ENCODE assay signal across 25 cellular contexts in the genomic region with DNA sequence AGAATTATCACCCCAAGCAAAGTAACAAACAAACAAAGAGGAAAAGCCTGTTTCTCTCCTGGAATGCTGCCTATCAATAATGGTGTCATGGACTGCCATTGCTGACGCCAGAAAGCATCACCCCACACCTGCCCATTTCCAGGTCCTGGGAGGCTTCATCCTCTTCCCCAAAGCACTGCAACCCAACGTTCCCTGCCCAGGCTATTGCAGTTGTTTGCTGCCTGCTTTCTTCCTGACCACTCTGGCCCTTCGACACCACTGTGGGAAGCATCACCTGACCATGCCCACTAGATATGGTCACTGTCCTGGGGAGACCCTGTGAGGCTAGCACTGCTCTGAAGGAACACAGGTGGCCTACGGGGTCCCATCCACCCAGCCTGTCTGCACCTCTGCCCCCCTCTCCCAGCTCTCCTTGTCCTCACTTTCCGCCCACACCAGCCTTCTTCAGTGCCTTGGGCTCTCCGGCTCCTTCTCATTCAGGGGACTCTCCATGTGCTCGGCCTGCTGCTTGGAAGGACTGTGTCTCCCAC.
DNase-seq lines count a peak whose midpoint lies in the region; ATAC-seq, FAIRE-seq and TF ChIP-seq lines count a peak whose summit lies in the region.
"Had no signal": no experiment of that assay in that cellular context is flagged by ENCODE, and none has a peak within 500 bp of the region (broad histone marks: within the 10 kb centered on the region; RNA-seq: fewer than 3 reads in every experiment).

No MANE protein-coding gene starts in this region.

- H4K20me1 ChIP-seq in BLaER1 (no peaks in the 10 kb centered on the region), Karpas-422 (ENCODE audit: insufficient read depth, low read depth, low read length) (no peaks in the 10 kb centered on the region)

- H3K36me3 Mint-ChIP-seq in osteocyte (ENCODE audit: unreplicated experiment) = no peaks in the 10 kb centered on the region
- H3K36me3 Mint-ChIP-seq: CD4-positive, alpha-beta memory T cell had no signal

- H3K9me3 Mint-ChIP-seq in osteocyte (ENCODE audit: unreplicated experiment) = peaks cover 50% of the 10 kb centered on the region

- H3K27ac ChIP-seq in BLaER1 (no peak overlapping the region), Karpas-422 (ENCODE audit: low read length) (no peak overlapping the region), kidney (ENCODE audit: low read depth in 2 of 2, low read length in 2 of 2) (no peak overlapping the region)
- H3K27ac ChIP-seq: A549, GM23248 had no signal

- no peak overlapping the region for H3K4me3 Mint-ChIP-seq in osteocyte (ENCODE audit: unreplicated experiment)
- H3K4me3 Mint-ChIP-seq: CD4-positive, alpha-beta memory T cell had no signal

- no peak overlapping the region for H2AFZ ChIP-seq in Karpas-422 (ENCODE audit: low read length)
- H2AFZ ChIP-seq: GM23248 had no signal

- H3K9ac ChIP-seq in BLaER1 (no peak overlapping the region), Karpas-422 (ENCODE audit: low read length) (no peak overlapping the region), kidney (ENCODE audit: low read length in 2 of 2) (no peak overlapping the region)
- H3K9ac ChIP-seq: GM23248 had no signal

- H3K4me1 ChIP-seq in BLaER1 (peaks cover 79% of the 10 kb centered on the region), Karpas-422 (ENCODE audit: low read length) (no peaks in the 10 kb centered on the region), kidney (ENCODE audit: control insufficient read depth in 1 of 2, insufficient read depth in 1 of 2, low read depth in 1 of 2, low read length in 2 of 2) (no peaks in the 10 kb centered on the region)
- H3K4me1 ChIP-seq: A549, BE2C had no signal

- H3K4me3 ChIP-seq in BLaER1 (no peak overlapping the region), Karpas-422 (ENCODE audit: low read length) (no peak overlapping the region), kidney (ENCODE audit: low read length in 2 of 2) (no peak overlapping the region)
- H3K4me3 ChIP-seq: A549, GM12878, GM23248 had no signal

- intact Hi-C loops in kidney (cut with DNase I) = no loop called here

- 0 out of 2 replicates have a peak overlapping the region, but pooled peaks have one; percentile 50 for H3K4me2 ChIP-seq in BLaER1
- no peak overlapping the region for H3K4me2 ChIP-seq in Karpas-422 (ENCODE audit: low read depth, low read length, poor library complexity, severe bottlenecking)
- H3K4me2 ChIP-seq: A549 had no signal

- no peaks in the 10 kb centered on the region for H3K27me3 Mint-ChIP-seq in osteocyte (ENCODE audit: unreplicated experiment)

- no peaks in the 10 kb centered on the region for H3K4me1 Mint-ChIP-seq in osteocyte (ENCODE audit: unreplicated experiment)
- H3K4me1 Mint-ChIP-seq: CD4-positive, alpha-beta memory T cell had no signal

- H3K27me3 ChIP-seq in BLaER1 = no peaks in the 10 kb centered on the region
- no peaks in the 10 kb centered on the region; the same call in 1 of the 2 replicates for H3K27me3 ChIP-seq in Karpas-422 (ENCODE audit: low read length)
- H3K27me3 ChIP-seq: BE2C had no signal

- H3K79me2 ChIP-seq in Karpas-422 (ENCODE audit: low read length) = no peaks in the 10 kb centered on the region

- no peak for TF ChIP-seq CTCF in kidney (IDR thresholded peaks at IDR 0.05; ENCODE audit: borderline replicate concordance, extremely low read depth, insufficient read depth)
- TF ChIP-seq CTCF in osteocyte (IDR thresholded peaks at IDR 0.05) = no peak
- no peak for TF ChIP-seq CTCF in GM10266 (IDR thresholded peaks at IDR 0.05; ENCODE audit: control insufficient read depth, insufficient read depth, low read depth, missing control alignments)

- DNase-seq in Karpas-422 (peak; percentile 28), kidney (peak; percentile 15), osteocyte (ENCODE audit: extremely low spot score, unreplicated experiment) (peak; percentile 65), GM10266 (ENCODE audit: extremely low spot score) (no peak)
- DNase-seq: 8988T; ACHN; AML-193; BE2C; C1 segment of cervical spinal cord; Calu3; CD4-positive, alpha-beta memory T cell; COR-L47; DMS53; DMS79 treated with DMSO at 0.1 percent for 48 hours; GF-D8; GM23248; H7 had no signal

- ATAC-seq in HG02588 (IDR thresholded peaks at IDR 0.05; ENCODE audit: unreplicated experiment) = no peak
- ATAC-seq in GM21528 (IDR thresholded peaks at IDR 0.05; ENCODE audit: low FRiP score, unreplicated experiment) = no peak
- no peak for ATAC-seq in GM18867 (IDR thresholded peaks at IDR 0.05; ENCODE audit: unreplicated experiment)
- ATAC-seq: A549, GM12878, HCT116 had no signal

- H3K9me2 ChIP-seq in Karpas-422 (replicated peaks; ENCODE audit: insufficient read depth, low read length) = no peaks in the 10 kb centered on the region

- no peak overlapping the region for H3K27ac Mint-ChIP-seq in osteocyte (ENCODE audit: unreplicated experiment)

- H3K36me3 ChIP-seq in BLaER1 (no peaks in the 10 kb centered on the region), Karpas-422 (ENCODE audit: insufficient read depth, low read length) (no peaks in the 10 kb centered on the region), kidney (ENCODE audit: control insufficient read depth in 1 of 2, insufficient read depth in 2 of 2, low read length in 2 of 2) (no peaks in the 10 kb centered on the region)
- H3K36me3 ChIP-seq: BE2C had no signal

- no peak for FAIRE-seq in kidney (lab: Jason Lieb, UNC)
- FAIRE-seq: A549, GM12878, H1 had no signal

- H3K9me3 ChIP-seq in BLaER1 (no peaks in the 10 kb centered on the region), Karpas-422 (ENCODE audit: low read length) (no peaks in the 10 kb centered on the region), kidney (ENCODE audit: control insufficient read depth in 1 of 2, low read length in 2 of 2) (no peaks in the 10 kb centered on the region)
- H3K9me3 ChIP-seq: A549, BE2C had no signal
